Comparison of ENCODE assay signal across 8 cellular contexts in genomic region chr20:50509923-50510705, GRCh38. TPM values are rescaled to one million over a fixed set of nuclear protein-coding genes. Genes with fewer than 3 reads are reported as not detected.
DNase-seq lines count a peak whose midpoint lies in the region; ATAC-seq and TF ChIP-seq lines count a peak whose summit lies in the region.

Gene PTPN1 (plus strand): TSS chr20:50510383. CDS start chr20:50510528, 145 bp downstream.

- H3K9me3 Mint-ChIP-seq in activated naive CD4-positive, alpha-beta T cell treated with anti-CD3 and anti-CD28 coated beads, Interleukin-2, amount 50 U/mL, for 72 hours, result no peaks in the 10 kb centered on the region

- no peaks in the 10 kb centered on the region for H3K9me3 ChIP-seq in testis

- 0% methylated on average over 6 to 45 of the region's 64 CpGs for WGBS in testis, 2 donors

- TF ChIP-seq POLR2A in testis (IDR thresholded peaks at IDR 0.05), result peak; percentile 97

- peak within 1 kb of the TSS; percentile 87 to 89 for H3K27ac ChIP-seq in testis

- no peaks in the 10 kb centered on the region for H3K27me3 ChIP-seq in testis

- TF ChIP-seq CTCF in omental fat pad (IDR thresholded peaks at IDR 0.05) (peak in 1 of 3 donors; percentile 56), testis (IDR thresholded peaks at IDR 0.05) (no peak)

- H3K36me3 ChIP-seq in testis (ENCODE audit: low read depth, missing control alignments), result no peaks in the 10 kb centered on the region

- peak; percentile 98 for DNase-seq in NCI-H1092 treated with DMSO at 0.1 percent for 48 hours (lab: John Stamatoyannopoulos, UW)
- peak; percentile 92 for DNase-seq in SKM-1 (lab: John Stamatoyannopoulos, UW; ENCODE audit: unreplicated experiment)
- peak; percentile 98 to 99 for DNase-seq in activated naive CD4-positive, alpha-beta T cell treated with anti-CD3 and anti-CD28 coated beads, Interleukin-2, amount 50 U/mL, for 72 hours (ENCODE audit: low spot score in 2 of 2)
- peak; percentile 88 for DNase-seq in glomerular endothelial cell (ENCODE audit: extremely low read depth, low read depth, low spot score)
- peak; percentile 94 for DNase-seq in omental fat pad (ENCODE audit: low spot score)
- DNase-seq in testis, result peak; percentile 99

- peaks cover 28% of the 10 kb centered on the region for H3K4me1 ChIP-seq in testis

- peaks cover 11 to 43% of the 10 kb centered on the region in 2 donors for H3K36me3 Mint-ChIP-seq in activated naive CD4-positive, alpha-beta T cell treated with anti-CD3 and anti-CD28 coated beads, Interleukin-2, amount 50 U/mL, for 72 hours

- intact Hi-C loops in testis (cut with DNase I; ENCODE audit: low total_unique reads), result no loop called here

- peak within 1 kb of the TSS; percentile 96 to 99 for H3K27ac Mint-ChIP-seq in activated naive CD4-positive, alpha-beta T cell treated with anti-CD3 and anti-CD28 coated beads, Interleukin-2, amount 50 U/mL, for 72 hours

- ATAC-seq in HG02588 (IDR thresholded peaks at IDR 0.05; ENCODE audit: unreplicated experiment), result peak; percentile 84
- ATAC-seq in activated naive CD4-positive, alpha-beta T cell treated with anti-CD3 and anti-CD28 coated beads, Interleukin-2, amount 50 U/mL, for 72 hours, result peak; percentile 92 to 94
- peak; percentile 98 for ATAC-seq in omental fat pad (ENCODE audit: low FRiP score)

- peak within 1 kb of the TSS; percentile 91 for H3K4me3 ChIP-seq in GM08714 (ENCODE audit: low read length)
- H3K4me3 ChIP-seq in testis, result peak within 1 kb of the TSS; percentile 98

RNA-seq across cellular contexts. Expression of gene PTPN1, which starts in this region (rescaled TPM):
- 100 to 1,000 TPM in 1 of 2 donors, 10 to 100 TPM in 1; 52.6 to 113 TPM for total RNA-seq in activated naive CD4-positive, alpha-beta T cell treated with anti-CD3 and anti-CD28 coated beads, Interleukin-2, amount 50 U/mL, for 72 hours
- total RNA-seq in glomerular endothelial cell (58.8 and 78.4 TPM in 2 replicates), omental fat pad (100 to 1,000 TPM in 1 of 4 donors, 10 to 100 TPM in 3; 22.2 to 107 (median 42.7) TPM), testis (10 to 100 TPM; 42.0 to 44.3 TPM)
- 44.0 TPM for polyA plus RNA-seq in testis (ENCODE audit: insufficient read depth, low read depth, low replicate concordance)

Comparison
In these comparisons a context has a peak if more than half of its experiments do, and no peak if none do; other contexts are left out.
1. Peak in every context shown above with its lines: DNase-seq, ATAC-seq, H3K4me3 ChIP-seq and H3K27ac ChIP-seq.